In genomic region chr3:48086736-48087470, GRCh38 we compare ENCODE assay signal across 8 cellular contexts.
DNase-seq lines count a peak whose midpoint lies in the region; ATAC-seq and TF ChIP-seq lines count a peak whose summit lies in the region.

No MANE protein-coding gene starts in this region.

- H3K36me3 Mint-ChIP-seq in Calu3 (ENCODE audit: insufficient read depth, unreplicated experiment) (peaks cover 40% of the 10 kb centered on the region), natural killer cell (no peaks in the 10 kb centered on the region)
- peaks cover 29% of the 10 kb centered on the region for H3K36me3 Mint-ChIP-seq in dendritic cell treated with granulocyte-macrophage colony-stimulating factor and Interleukin-4, amounts not matched to agents 40 ng/mL and 50 ng/mL, for 4 days (ENCODE audit: low read depth)

- no peak for TF ChIP-seq CTCF in Calu3 (IDR thresholded peaks at IDR 0.05; ENCODE audit: unreplicated experiment)
- no peak for TF ChIP-seq CTCF in natural killer cell (IDR thresholded peaks at IDR 0.05)
- no peak for TF ChIP-seq CTCF in GM13977 (IDR thresholded peaks at IDR 0.05; ENCODE audit: extremely low read depth, insufficient read depth, missing control alignments)

- CTCF ChIA-PET in Calu3 (lab: Charles Lee), result interaction anchor here (1.0 to 1.2 kb wide), 3 partner anchors 39 to 73 kb away, joined by 4 read pairs; no protein-coding TSS in a partner anchor

- H3K27ac Mint-ChIP-seq in Calu3 (ENCODE audit: unreplicated experiment), result peak overlapping the region; percentile 94
- peak overlapping the region; percentile 92 for H3K27ac Mint-ChIP-seq in dendritic cell treated with granulocyte-macrophage colony-stimulating factor and Interleukin-4, amounts not matched to agents 40 ng/mL and 50 ng/mL, for 4 days
- peak overlapping the region; percentile 94 to 96 for H3K27ac Mint-ChIP-seq in natural killer cell

- in situ Hi-C loops in GM13977 (cut with MboI; ENCODE audit: low pct_unique_long_range_greater_than_20kb, low sequenced_read_pairs, unreplicated experiment), result no loop called here

- ATAC-seq in natural killer cell (no peak), HG03135 (IDR thresholded peaks at IDR 0.05; ENCODE audit: unreplicated experiment) (no peak), GM18502 (IDR thresholded peaks at IDR 0.05; ENCODE audit: poor library complexity, unreplicated experiment) (no peak)

- H3K9me3 Mint-ChIP-seq in Calu3 (ENCODE audit: low read depth, unreplicated experiment), result no peaks in the 10 kb centered on the region
- no peaks in the 10 kb centered on the region for H3K9me3 Mint-ChIP-seq in dendritic cell treated with granulocyte-macrophage colony-stimulating factor and Interleukin-4, amounts not matched to agents 40 ng/mL and 50 ng/mL, for 4 days
- no peaks in the 10 kb centered on the region for H3K9me3 Mint-ChIP-seq in natural killer cell

- intact Hi-C loops in Calu3 (cut with micrococcal nuclease; ENCODE audit: unreplicated experiment), result loop anchor here (5.0 to 10.0 kb wide), 2 partner anchors 45 to 72 kb away; partner anchors contain the start of gene MAP4
- intact Hi-C loops in dendritic cell treated with granulocyte-macrophage colony-stimulating factor and Interleukin-4, amounts not matched to agents 40 ng/mL and 50 ng/mL, for 4 days (cut with micrococcal nuclease), result no loop called here
- intact Hi-C loops in natural killer cell (cut with micrococcal nuclease), result no loop called here

- peak overlapping the region; percentile 99 for H3K4me3 Mint-ChIP-seq in Calu3 (ENCODE audit: low read depth, unreplicated experiment)
- peak overlapping the region; percentile 94 for H3K4me3 Mint-ChIP-seq in dendritic cell treated with granulocyte-macrophage colony-stimulating factor and Interleukin-4, amounts not matched to agents 40 ng/mL and 50 ng/mL, for 4 days
- H3K4me3 Mint-ChIP-seq in natural killer cell, result peak overlapping the region; percentile 94

- H3K27me3 Mint-ChIP-seq in Calu3 (ENCODE audit: unreplicated experiment), result no peaks in the 10 kb centered on the region
- H3K27me3 Mint-ChIP-seq in dendritic cell treated with granulocyte-macrophage colony-stimulating factor and Interleukin-4, amounts not matched to agents 40 ng/mL and 50 ng/mL, for 4 days, result no peaks in the 10 kb centered on the region
- no peaks in the 10 kb centered on the region for H3K27me3 Mint-ChIP-seq in natural killer cell (ENCODE audit: low read depth in 2 of 2)

- BruUV-seq in Calu3 (replicated peaks; lab: Mats Ljungman, UMichigan), result TSS peak; percentile 43

- H3K4me1 Mint-ChIP-seq in Calu3 (ENCODE audit: low read depth, unreplicated experiment), result peaks cover 31% of the 10 kb centered on the region
- peaks cover 41% of the 10 kb centered on the region for H3K4me1 Mint-ChIP-seq in dendritic cell treated with granulocyte-macrophage colony-stimulating factor and Interleukin-4, amounts not matched to agents 40 ng/mL and 50 ng/mL, for 4 days (ENCODE audit: low read depth)
- peaks cover 23 to 25% of the 10 kb centered on the region in 2 donors for H3K4me1 Mint-ChIP-seq in natural killer cell

- DNase-seq in Calu3 (no peak), NAMALWA (ENCODE audit: low spot score) (peak; percentile 3), natural killer cell (no peak), GM13977 (ENCODE audit: low spot score) (no peak), NCI-H510A treated with DMSO at 0.1 percent for 48 hours (lab: John Stamatoyannopoulos, UW) (no peak)
